In genomic region chr14:63910593-63911363, GRCh38 we compare ENCODE assay signal across 17 cellular contexts. TPM values are rescaled to one million over a fixed set of nuclear protein-coding genes. Genes with fewer than 3 reads are reported as not detected.
DNase-seq lines count a peak whose midpoint lies in the region; ATAC-seq and FAIRE-seq lines count a peak whose summit lies in the region.
"Had no signal": no experiment of that assay in that cellular context is flagged by ENCODE, and none has a peak within 500 bp of the region (broad histone marks: within the 10 kb centered on the region; RNA-seq: fewer than 3 reads in every experiment).

No MANE protein-coding gene starts in this region.

- peaks cover 41 to 71% (median 57%) of the 10 kb centered on the region in 4 donors for H3K4me1 Mint-ChIP-seq in CD4-positive, CD25-positive, alpha-beta regulatory T cell

- no peak overlapping the region for H3K4me2 ChIP-seq in mesenchymal stem cell (ENCODE audit: low read length, poor library complexity, severe bottlenecking)
- H3K4me2 ChIP-seq: KMS-11 had no signal

- H3K4me1 ChIP-seq in CD4-positive, CD25-positive, alpha-beta regulatory T cell (ENCODE audit: control insufficient read depth, insufficient read depth, low read length, poor library complexity, severe bottlenecking) = peaks cover 24% of the 10 kb centered on the region
- H3K4me1 ChIP-seq in adipocyte (ENCODE audit: control insufficient read depth, insufficient read depth, low read length) = peaks cover 28% of the 10 kb centered on the region
- no peaks in the 10 kb centered on the region for H3K4me1 ChIP-seq in mesenchymal stem cell (ENCODE audit: control insufficient read depth, insufficient read depth, low read depth, low read length)
- H3K4me1 ChIP-seq: foreskin keratinocyte had no signal

- H3K14ac ChIP-seq in mesenchymal stem cell (ENCODE audit: low read length in 2 of 2) = no peak overlapping the region

- peak overlapping the region in 2 of 3 donors; percentile 4 to 76 for H3K27ac Mint-ChIP-seq in CD4-positive, CD25-positive, alpha-beta regulatory T cell
- H3K27ac Mint-ChIP-seq: T-helper 2 cell treated with Interferon-gamma antibody and Interleukin-4, amounts not matched to agents 5 μg/mL and 100 μg/mL, for 36 hours had no signal

- 84% methylated on average over 4 of the region's 7 CpGs for WGBS in mesenchymal stem cell

- no peaks in the 10 kb centered on the region for H3K27me3 ChIP-seq in CD4-positive, CD25-positive, alpha-beta regulatory T cell (ENCODE audit: control insufficient read depth, insufficient read depth, low read length)
- no peaks in the 10 kb centered on the region for H3K27me3 ChIP-seq in adipocyte (replicated peaks; ENCODE audit: control insufficient read depth, insufficient read depth, low read length)
- H3K27me3 ChIP-seq in mesenchymal stem cell (ENCODE audit: control insufficient read depth in 1 of 2, insufficient read depth in 1 of 2, low read length in 2 of 2) = no peaks in the 10 kb centered on the region
- H3K27me3 ChIP-seq: foreskin keratinocyte, Peyer's patch had no signal

- no peaks in the 10 kb centered on the region for H3K27me3 Mint-ChIP-seq in CD4-positive, CD25-positive, alpha-beta regulatory T cell

- FAIRE-seq in GM19239 (lab: Jason Lieb, UNC) = peak; percentile 53

- H2BK120ac ChIP-seq in mesenchymal stem cell (ENCODE audit: low read depth, low read length) = no peak overlapping the region

- H2BK15ac ChIP-seq in mesenchymal stem cell (ENCODE audit: low read depth, poor library complexity, severe bottlenecking) = no peak overlapping the region

- no peak overlapping the region for H3K4me3 ChIP-seq in CD4-positive, CD25-positive, alpha-beta regulatory T cell (ENCODE audit: low read depth, low read length)
- H3K4me3 ChIP-seq in adipocyte (ENCODE audit: low read length) = no peak overlapping the region
- H3K4me3 ChIP-seq in mesenchymal stem cell (ENCODE audit: insufficient read depth in 1 of 2, low read depth in 1 of 2, low read length in 2 of 2) = no peak overlapping the region
- H3K4me3 ChIP-seq: Peyer's patch had no signal

- H3K4ac ChIP-seq in mesenchymal stem cell (ENCODE audit: low read depth in 1 of 2, low read length in 2 of 2) = no peak overlapping the region

- no peaks in the 10 kb centered on the region for H3K9me3 Mint-ChIP-seq in CD4-positive, CD25-positive, alpha-beta regulatory T cell

- H2AFZ ChIP-seq in mesenchymal stem cell (ENCODE audit: low read depth, low read length) = no peak overlapping the region

- peaks cover 7% of the 10 kb centered on the region for H3K79me1 ChIP-seq in mesenchymal stem cell (replicated peaks; ENCODE audit: low read length, poor library complexity, severe bottlenecking)

- H3K9ac ChIP-seq in adipocyte (ENCODE audit: low read length) (no peak overlapping the region), mesenchymal stem cell (ENCODE audit: low read length) (no peak overlapping the region)
- H3K9ac ChIP-seq: KMS-11 had no signal

- H3K4me3 Mint-ChIP-seq in CD4-positive, CD25-positive, alpha-beta regulatory T cell = peak overlapping the region in 3 of 4 donors; percentile 23 to 41 (median 24)
- H3K4me3 Mint-ChIP-seq: T-helper 2 cell treated with Interferon-gamma antibody and Interleukin-4, amounts not matched to agents 5 μg/mL and 100 μg/mL, for 36 hours had no signal

- H4K91ac ChIP-seq in mesenchymal stem cell (ENCODE audit: low read length) = no peak overlapping the region

- peaks cover 33% of the 10 kb centered on the region for H3K36me3 ChIP-seq in CD4-positive, CD25-positive, alpha-beta regulatory T cell (ENCODE audit: control insufficient read depth, insufficient read depth, low read length)
- H3K36me3 ChIP-seq in adipocyte (ENCODE audit: control insufficient read depth, insufficient read depth, low read length, severe bottlenecking) (no peaks in the 10 kb centered on the region), mesenchymal stem cell (ENCODE audit: control insufficient read depth in 1 of 2, insufficient read depth in 2 of 2, low read depth in 1 of 2, low read length in 2 of 2) (no peaks in the 10 kb centered on the region)

- H4K8ac ChIP-seq in mesenchymal stem cell (ENCODE audit: low read length) = peak overlapping the region; percentile 1

- no peak overlapping the region for H2BK5ac ChIP-seq in mesenchymal stem cell (ENCODE audit: low read depth, low read length, poor library complexity, severe bottlenecking)

- no peak overlapping the region for H3K23ac ChIP-seq in mesenchymal stem cell (ENCODE audit: low read length in 2 of 2)

- no peaks in the 10 kb centered on the region for H3K9me3 ChIP-seq in CD4-positive, CD25-positive, alpha-beta regulatory T cell (ENCODE audit: control insufficient read depth in 2 of 2, low read length in 2 of 2)
- H3K9me3 ChIP-seq in adipocyte (ENCODE audit: control insufficient read depth, low read length) (no peaks in the 10 kb centered on the region), mesenchymal stem cell (ENCODE audit: control insufficient read depth, low read length) (no peaks in the 10 kb centered on the region)
- H3K9me3 ChIP-seq: Peyer's patch had no signal

- no peak overlapping the region for H2AK5ac ChIP-seq in mesenchymal stem cell (ENCODE audit: low read length, severe bottlenecking)

- no peak overlapping the region for H2BK12ac ChIP-seq in mesenchymal stem cell (ENCODE audit: low read length in 2 of 2)

- no peak overlapping the region for H3K27ac ChIP-seq in CD4-positive, CD25-positive, alpha-beta regulatory T cell (ENCODE audit: insufficient read depth, low read length, poor library complexity, severe bottlenecking)
- no peak overlapping the region for H3K27ac ChIP-seq in mesenchymal stem cell (ENCODE audit: low read length, poor library complexity, severe bottlenecking)
- H3K27ac ChIP-seq: foreskin keratinocyte, KMS-11, Peyer's patch had no signal

- peaks cover 25% of the 10 kb centered on the region for H3K36me3 Mint-ChIP-seq in CD4-positive, CD25-positive, alpha-beta regulatory T cell

- H3K18ac ChIP-seq in mesenchymal stem cell (ENCODE audit: low read depth in 1 of 2, low read length in 2 of 2) = no peak overlapping the region

- ATAC-seq in CD4-positive, CD25-positive, alpha-beta regulatory T cell (ENCODE audit: low read depth in 2 of 2) = no peak
- ATAC-seq in HG02852 (IDR thresholded peaks at IDR 0.05; ENCODE audit: unreplicated experiment) (no peak), GM19455 (IDR thresholded peaks at IDR 0.05; ENCODE audit: unreplicated experiment) (no peak)
- ATAC-seq: foreskin keratinocyte had no signal

- no peak for DNase-seq in CD4-positive, CD25-positive, alpha-beta regulatory T cell
- no peak for DNase-seq in GM19239 (ENCODE audit: insufficient read length, low spot score)
- DNase-seq in adipocyte (ENCODE audit: low read depth) = peak; percentile 48
- no peak for DNase-seq in mesenchymal stem cell
- no peak for DNase-seq in activated effector memory CD4-positive, alpha-beta T cell treated with anti-CD3 and anti-CD28 coated beads, Interleukin-2, amount 50 U/mL, for 16 hours
- DNase-seq in NCI-H1417 treated with DMSO at 0.1 percent for 48 hours (lab: John Stamatoyannopoulos, UW) = no peak
- DNase-seq: amniotic stem cell, cortex of kidney, foreskin keratinocyte, islet precursor cell, NCI-H1694, NCI-H524, Peyer's patch had no signal

RNA-seq across cellular contexts. Expression of gene SYNE2, which starts 58.0 kb away (rescaled TPM):
- total RNA-seq in CD4-positive, CD25-positive, alpha-beta regulatory T cell = 348 TPM
- 10 to 100 TPM; 25.6 to 44.9 (median 32.2) TPM for polyA plus RNA-seq in CD4-positive, CD25-positive, alpha-beta regulatory T cell
- polyA plus RNA-seq in mesenchymal stem cell (2013, experiment 1 of 2) = 5.6 TPM
- polyA plus RNA-seq in mesenchymal stem cell (2013, experiment 2 of 2) = 6.4 TPM
